In genomic region chr3:71078199-71078598, GRCh38 we compare ENCODE assay signal across 19 cellular contexts.
DNase-seq lines count a peak whose midpoint lies in the region; ATAC-seq and TF ChIP-seq lines count a peak whose summit lies in the region.
"Had no signal": no experiment of that assay in that cellular context is flagged by ENCODE, and none has a peak within 500 bp of the region (broad histone marks: within the 10 kb centered on the region; RNA-seq: fewer than 3 reads in every experiment).

No MANE protein-coding gene starts in this region.

- no peak overlapping the region for H3K4me3 Mint-ChIP-seq in T-helper 2 cell treated with Interferon-gamma antibody and Interleukin-4, amounts not matched to agents 5 μg/mL and 100 μg/mL, for 36 hours
- no peak overlapping the region for H3K4me3 Mint-ChIP-seq in HFFc6
- H3K4me3 Mint-ChIP-seq in activated naive CD8-positive, alpha-beta T cell treated with anti-CD3 and anti-CD28 coated beads for 36 hours, result peak overlapping the region; percentile 23
- peak overlapping the region in 9 of 10 donors; percentile 8 to 77 (median 38) for H3K4me3 Mint-ChIP-seq in naive thymus-derived CD8-positive, alpha-beta T cell

- peaks cover 2% of the 10 kb centered on the region for H3K9me3 Mint-ChIP-seq in T-helper 2 cell treated with Interferon-gamma antibody and Interleukin-4, amounts not matched to agents 5 μg/mL and 100 μg/mL, for 36 hours
- no peaks in the 10 kb centered on the region for H3K9me3 Mint-ChIP-seq in HFFc6
- peaks cover 3% of the 10 kb centered on the region for H3K9me3 Mint-ChIP-seq in activated naive CD8-positive, alpha-beta T cell treated with anti-CD3 and anti-CD28 coated beads for 36 hours
- no peaks in the 10 kb centered on the region for H3K9me3 Mint-ChIP-seq in naive thymus-derived CD8-positive, alpha-beta T cell

- H3K4me1 Mint-ChIP-seq in T-helper 2 cell treated with Interferon-gamma antibody and Interleukin-4, amounts not matched to agents 5 μg/mL and 100 μg/mL, for 36 hours (ENCODE audit: low read depth), result peaks cover 62% of the 10 kb centered on the region
- peaks cover 79% of the 10 kb centered on the region for H3K4me1 Mint-ChIP-seq in HFFc6 (ENCODE audit: low read depth)
- peaks cover 87% of the 10 kb centered on the region for H3K4me1 Mint-ChIP-seq in activated naive CD8-positive, alpha-beta T cell treated with anti-CD3 and anti-CD28 coated beads for 36 hours
- peaks cover 56 to 96% (median 93%) of the 10 kb centered on the region in 4 donors for H3K4me1 Mint-ChIP-seq in naive thymus-derived CD8-positive, alpha-beta T cell

- ATAC-seq in naive thymus-derived CD8-positive, alpha-beta T cell, result no peak
- ATAC-seq in HG02973 (IDR thresholded peaks at IDR 0.05; ENCODE audit: unreplicated experiment) (no peak), left ventricle myocardium superior (no peak)
- ATAC-seq: upper lobe of right lung had no signal

- no peaks in the 10 kb centered on the region for H3K27me3 Mint-ChIP-seq in T-helper 2 cell treated with Interferon-gamma antibody and Interleukin-4, amounts not matched to agents 5 μg/mL and 100 μg/mL, for 36 hours (ENCODE audit: low read depth)
- no peaks in the 10 kb centered on the region; the same call in 1 of the 2 replicates for H3K27me3 Mint-ChIP-seq in HFFc6 (ENCODE audit: insufficient read depth)
- H3K27me3 Mint-ChIP-seq in activated naive CD8-positive, alpha-beta T cell treated with anti-CD3 and anti-CD28 coated beads for 36 hours, result no peaks in the 10 kb centered on the region
- H3K27me3 Mint-ChIP-seq in naive thymus-derived CD8-positive, alpha-beta T cell, result no peaks in the 10 kb centered on the region

- no peak for TF ChIP-seq CTCF in HFFc6 (IDR thresholded peaks at IDR 0.05)
- TF ChIP-seq CTCF in WERI-Rb-1 (IDR thresholded peaks at IDR 0.05; ENCODE audit: low read depth, low read length), result no peak

- peaks cover 27% of the 10 kb centered on the region for H3K36me3 Mint-ChIP-seq in T-helper 2 cell treated with Interferon-gamma antibody and Interleukin-4, amounts not matched to agents 5 μg/mL and 100 μg/mL, for 36 hours (ENCODE audit: low read depth)
- H3K36me3 Mint-ChIP-seq in HFFc6 (ENCODE audit: low read depth), result no peaks in the 10 kb centered on the region
- peaks cover 76% of the 10 kb centered on the region for H3K36me3 Mint-ChIP-seq in activated naive CD8-positive, alpha-beta T cell treated with anti-CD3 and anti-CD28 coated beads for 36 hours
- peaks cover 0 to 46% (median 6%) of the 10 kb centered on the region in 3 donors for H3K36me3 Mint-ChIP-seq in naive thymus-derived CD8-positive, alpha-beta T cell

- POLR2A ChIA-PET in naive thymus-derived CD8-positive, alpha-beta T cell (lab: Charles Lee), result no interaction called here

- H3K36me3 ChIP-seq in WERI-Rb-1, result no peaks in the 10 kb centered on the region
- H3K36me3 ChIP-seq: upper lobe of right lung had no signal

- H3K27ac ChIP-seq in WERI-Rb-1, result no peak overlapping the region
- H3K27ac ChIP-seq: 22Rv1, GM23248, upper lobe of right lung had no signal

- H3K4me3 ChIP-seq in WERI-Rb-1 (ENCODE audit: low read depth, low read length), result no peak overlapping the region
- H3K4me3 ChIP-seq: GM23248, upper lobe of right lung had no signal

- H3K27ac Mint-ChIP-seq in T-helper 2 cell treated with Interferon-gamma antibody and Interleukin-4, amounts not matched to agents 5 μg/mL and 100 μg/mL, for 36 hours, result peak overlapping the region; percentile 24
- peak overlapping the region; percentile 38 for H3K27ac Mint-ChIP-seq in HFFc6
- peak overlapping the region; percentile 85 for H3K27ac Mint-ChIP-seq in activated naive CD8-positive, alpha-beta T cell treated with anti-CD3 and anti-CD28 coated beads for 36 hours
- H3K27ac Mint-ChIP-seq in naive thymus-derived CD8-positive, alpha-beta T cell, result peak overlapping the region; percentile 68 to 93 (median 90)

- intact Hi-C loops in left ventricle myocardium superior (cut with micrococcal nuclease), result no loop called here

- no peaks in the 10 kb centered on the region for H3K9me3 ChIP-seq in WERI-Rb-1 (ENCODE audit: severe bottlenecking)
- H3K9me3 ChIP-seq: upper lobe of right lung had no signal

- no peaks in the 10 kb centered on the region for H3K27me3 ChIP-seq in WERI-Rb-1 (ENCODE audit: insufficient read depth, low read depth, severe bottlenecking)
- H3K27me3 ChIP-seq: upper lobe of right lung had no signal

- no peak for DNase-seq in T-helper 2 cell treated with Interferon-gamma antibody and Interleukin-4, amounts not matched to agents 5 μg/mL and 100 μg/mL, for 36 hours (ENCODE audit: low spot score)
- no peak for DNase-seq in T-helper 2 cell
- no peak for DNase-seq in HFFc6
- DNase-seq in activated naive CD8-positive, alpha-beta T cell treated with anti-CD3 and anti-CD28 coated beads for 36 hours, result no peak
- DNase-seq in naive thymus-derived CD8-positive, alpha-beta T cell, result no peak
- DNase-seq in WERI-Rb-1, result no peak
- DNase-seq in left ventricle myocardium superior, result no peak
- DNase-seq: cerebellar nuclear complex; effector CD8-positive, alpha-beta T cell; GM23248; NCI-H1417; NCI-H2107; NCI-H510A treated with DMSO at 0.1 percent for 48 hours; stimulated activated CD4-positive, alpha-beta T cell treated with anti-CD3 and anti-CD28 coated beads, Interleukin-15, amount 100 ng/mL, for 24 hours; stimulated activated naive CD4-positive, alpha-beta T cell; SW 1271; upper lobe of right lung had no signal

Comparison
In these comparisons a context has a peak if more than half of its experiments do, and no peak if none do; other contexts are left out.
1. H3K27ac Mint-ChIP-seq: peak in every context shown above with its lines; median percentile 90 in naive thymus-derived CD8-positive, alpha-beta T cell; 85 in activated naive CD8-positive, alpha-beta T cell treated with anti-CD3 and anti-CD28 coated beads for 36 hours; 38 in HFFc6; 24 in T-helper 2 cell treated with Interferon-gamma antibody and Interleukin-4, amounts not matched to agents 5 μg/mL and 100 μg/mL, for 36 hours.
2. H3K4me3 Mint-ChIP-seq: peak in activated naive CD8-positive, alpha-beta T cell treated with anti-CD3 and anti-CD28 coated beads for 36 hours (single experiment) and naive thymus-derived CD8-positive, alpha-beta T cell (9 of 10); none in T-helper 2 cell treated with Interferon-gamma antibody and Interleukin-4, amounts not matched to agents 5 μg/mL and 100 μg/mL, for 36 hours (single experiment) and HFFc6 (single experiment).